Comparison of ENCODE assay signal across 22 cellular contexts in genomic region chr13:43802511-43802910, GRCh38. TPM values are rescaled to one million over a fixed set of nuclear protein-coding genes. Genes with fewer than 3 reads are reported as not detected.
"Had no signal": no experiment of that assay in that cellular context is flagged by ENCODE, and none has a peak within 500 bp of the region (broad histone marks: within the 10 kb centered on the region; RNA-seq: fewer than 3 reads in every experiment).

No MANE protein-coding gene starts in this region.

- H3K36me3 ChIP-seq: esophagus squamous epithelium, gastroesophageal sphincter, heart left ventricle, neutrophil, ovary, right atrium auricular region, spleen, upper lobe of left lung had no signal

- H3K27ac ChIP-seq: body of pancreas, esophagus squamous epithelium, gastroesophageal sphincter, heart left ventricle, neutrophil, ovary, psoas muscle, right atrium auricular region, spleen, upper lobe of left lung had no signal

- DNase-seq: activated CD4-positive, alpha-beta memory T cell treated with anti-CD3 and anti-CD28 coated beads, Interleukin-2, amount 10 ng/mL, durations not matched to agents 7 days and 5 days; activated CD4-positive, alpha-beta T cell treated with anti-CD3 and anti-CD28 coated beads, Interleukin-2, amount 10 ng/mL, durations not matched to agents 24 days and 14 days; activated effector memory CD4-positive, alpha-beta T cell treated with anti-CD3 and anti-CD28 coated beads, Interleukin-2, amount 50 U/mL, for 16 hours; activated naive CD4-positive, alpha-beta T cell treated with anti-CD3 and anti-CD28 coated beads, Interleukin-2, amount 10 ng/mL, durations not matched to agents 7 days and 5 days; anterior cingulate cortex; body of pancreas; central memory CD4-positive, alpha-beta T cell; esophagus squamous epithelium; heart left ventricle; islet precursor cell; left cardiac atrium; mesenchymal stem cell; ovary; psoas muscle; spleen; stimulated activated CD4-positive, alpha-beta T cell treated with anti-CD3 and anti-CD28 coated beads, Interleukin-4, amount 100 ng/mL, for 1 hour; stimulated activated naive CD4-positive, alpha-beta T cell; upper lobe of left lung had no signal

- H3K4me1 ChIP-seq: body of pancreas, psoas muscle, right atrium auricular region had no signal

- H3K4me3 ChIP-seq: body of pancreas, esophagus squamous epithelium, gastroesophageal sphincter, heart left ventricle, ovary, psoas muscle, right atrium auricular region, spleen, upper lobe of left lung had no signal

- ATAC-seq: body of pancreas, gastroesophageal sphincter, heart left ventricle, left cardiac atrium, psoas muscle had no signal

- H3K9me3 ChIP-seq: body of pancreas, esophagus squamous epithelium, gastroesophageal sphincter, heart left ventricle, neutrophil, ovary, psoas muscle, right atrium auricular region, spleen, upper lobe of left lung had no signal

- H3K27me3 ChIP-seq: body of pancreas, esophagus squamous epithelium, gastroesophageal sphincter, heart left ventricle, ovary, right atrium auricular region, upper lobe of left lung had no signal

RNA-seq across cellular contexts. Expression of gene ENOX1, which starts 15.7 kb away (rescaled TPM):
- total RNA-seq: T-helper 2 cell treated with Interferon-gamma antibody and Interleukin-4, amounts not matched to agents 100 ng/mL and 5 ng/mL, for 36 hours had no signal
